Comparison of ENCODE assay signal across 1 cellular context in genomic region chr18:23545247-23545789, GRCh38.
TF ChIP-seq lines count a peak whose summit lies in the region.

No MANE protein-coding gene starts in this region.

TF ChIP-seq in HepG2, 621 proteins besides CTCF, POLR2A, EP300 and RAD21 (continued from another document and continues in another):
- TF ChIP-seq ZNF318 (CRISPR knock-in tag; IDR thresholded peaks at IDR 0.05) (no peak), ZNF546 (CRISPR knock-in tag; conservative IDR thresholded peaks at IDR 0.05) (no peak), ZNF616 (CRISPR knock-in tag; IDR thresholded peaks at IDR 0.05; ENCODE audit: low read depth) (no peak), ZNF451 (CRISPR knock-in tag; IDR thresholded peaks at IDR 0.05) (no peak), ZNF264 (CRISPR knock-in tag; IDR thresholded peaks at IDR 0.05) (peak; percentile 47; the same call in 1 of the 2 replicates), ZNF644 (CRISPR knock-in tag; IDR thresholded peaks at IDR 0.05; ENCODE audit: low read depth) (no peak), STAT6 (CRISPR knock-in tag; IDR thresholded peaks at IDR 0.05; ENCODE audit: borderline replicate concordance) (no peak), KDM3A (CRISPR knock-in tag; IDR thresholded peaks at IDR 0.05; ENCODE audit: low read depth) (no peak), ZEB1 (IDR thresholded peaks at IDR 0.05; ENCODE audit: insufficient replicate concordance, low read depth) (no peak), THAP9 (CRISPR knock-in tag; IDR thresholded peaks at IDR 0.05; ENCODE audit: borderline replicate concordance) (peak; percentile 62; the same call in 1 of the 2 replicates), CBFB (CRISPR knock-in tag; IDR thresholded peaks at IDR 0.05) (no peak), DDIT3 (CRISPR knock-in tag; IDR thresholded peaks at IDR 0.05) (no peak), ZNF256 (CRISPR knock-in tag; conservative IDR thresholded peaks at IDR 0.05) (no peak), PRPF4 (IDR thresholded peaks at IDR 0.05; ENCODE audit: low read depth, low read length, poor library complexity, severe bottlenecking) (no peak), ELF4 (CRISPR knock-in tag; IDR thresholded peaks at IDR 0.05; ENCODE audit: borderline replicate concordance) (no peak), ZNF335 (CRISPR knock-in tag; IDR thresholded peaks at IDR 0.05) (no peak), E2F2 (CRISPR knock-in tag; IDR thresholded peaks at IDR 0.05; ENCODE audit: borderline replicate concordance) (no peak), SRY (CRISPR knock-in tag; IDR thresholded peaks at IDR 0.05) (no peak), ZBTB20 (CRISPR knock-in tag; IDR thresholded peaks at IDR 0.05; ENCODE audit: borderline replicate concordance, low read depth) (no peak), ZFYVE20 (CRISPR knock-in tag; IDR thresholded peaks at IDR 0.05; ENCODE audit: borderline replicate concordance, low read depth) (no peak), TAF15 (IDR thresholded peaks at IDR 0.05; ENCODE audit: low read depth, low read length, poor library complexity, severe bottlenecking) (no peak), ZNF567 (CRISPR knock-in tag; IDR thresholded peaks at IDR 0.05; ENCODE audit: borderline replicate concordance) (no peak), ELF1 (CRISPR knock-in tag; IDR thresholded peaks at IDR 0.05) (no peak), BRD4 (CRISPR knock-in tag; IDR thresholded peaks at IDR 0.05) (0 out of 2 replicates have a peak, but pooled peaks have one; percentile 24), XBP1 (CRISPR knock-in tag; IDR thresholded peaks at IDR 0.05) (no peak), SATB2 (CRISPR knock-in tag; IDR thresholded peaks at IDR 0.05) (no peak), HOMEZ (CRISPR knock-in tag; IDR thresholded peaks at IDR 0.05; ENCODE audit: low read depth) (no peak), ZNF549 (CRISPR knock-in tag; IDR thresholded peaks at IDR 0.05) (no peak), GATAD1 (CRISPR knock-in tag; IDR thresholded peaks at IDR 0.05) (no peak), GRHL1 (CRISPR knock-in tag; conservative IDR thresholded peaks at IDR 0.05) (no peak), ZNF296 (CRISPR knock-in tag; conservative IDR thresholded peaks at IDR 0.05) (no peak), CHD4 (IDR thresholded peaks at IDR 0.05; ENCODE audit: borderline replicate concordance, low read length) (no peak), ZNF512 (CRISPR knock-in tag; IDR thresholded peaks at IDR 0.05) (no peak), ZNF574 (CRISPR knock-in tag; IDR thresholded peaks at IDR 0.05) (peak; percentile 71), DPF2 (CRISPR knock-in tag; IDR thresholded peaks at IDR 0.05; ENCODE audit: borderline replicate concordance, low read depth) (peak; percentile 85), MAF1 (CRISPR knock-in tag; IDR thresholded peaks at IDR 0.05; ENCODE audit: borderline replicate concordance) (no peak)
